ENCODE assay signal across 34 cellular contexts in the genomic region with DNA sequence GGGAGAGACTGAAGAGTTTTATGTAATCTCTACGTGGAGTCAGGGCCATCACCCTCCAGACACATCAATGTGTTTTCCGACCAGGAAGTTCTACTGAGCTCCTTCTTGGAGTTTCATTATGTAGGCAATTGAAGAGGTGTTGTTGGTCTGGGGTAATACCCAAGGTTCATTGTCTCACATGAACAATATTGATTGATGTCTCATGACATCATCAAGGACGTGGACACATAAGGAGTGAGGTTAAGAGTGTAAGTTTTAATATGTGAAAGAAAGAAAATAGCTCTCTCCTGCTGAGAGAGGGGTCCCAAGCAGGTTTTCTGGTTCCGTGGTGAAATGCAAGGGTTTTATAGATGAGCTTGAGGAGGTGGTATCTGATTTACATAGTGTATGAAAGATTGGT.
"Had no signal": no experiment of that assay in that cellular context is flagged by ENCODE, and none has a peak within 500 bp of the region (broad histone marks: within the 10 kb centered on the region; RNA-seq: fewer than 3 reads in every experiment).

No MANE protein-coding gene starts in this region.

- H3K9me3 ChIP-seq: MG63 had no signal

- H3K27ac ChIP-seq: KMS-11 had no signal

- H3K9ac ChIP-seq: KMS-11 had no signal

- H3K36me3 ChIP-seq: MG63 had no signal

- H3K27me3 ChIP-seq: MG63 had no signal

- DNase-seq: Karpas-422, Kasumi-1, MG63, MM.1S, MV-4-11, NCI-H1092, NCI-H1092 treated with DMSO at 0.1 percent for 48 hours, NCI-H1105, NCI-H1105 treated with DMSO at 0.1 percent for 48 hours, NCI-H1417, NCI-H1417 treated with DMSO at 0.1 percent for 48 hours, NCI-H1436, NCI-H1436 treated with DMSO at 0.1 percent for 48 hours, NCI-H146, NCI-H1694, NCI-H1694 treated with DMSO at 0.1 percent for 48 hours, NCI-H187, NCI-H187 treated with DMSO at 0.1 percent for 48 hours, NCI-H1930, NCI-H2029, NCI-H2029 treated with DMSO at 0.1 percent for 48 hours, NCI-H2081, NCI-H2081 treated with DMSO at 0.1 percent for 48 hours, NCI-H2107, NCI-H2171, NCI-H2171 treated with DMSO at 0.1 percent for 48 hours, NCI-H2227 treated with DMSO at 0.1 percent for 48 hours, NCI-H226, NCI-H345, NCI-H446, NCI-H446 treated with DMSO at 0.1 percent for 48 hours, NCI-H510A, NCI-H510A treated with DMSO at 0.1 percent for 48 hours had no signal

- H3K4me3 ChIP-seq: MG63 had no signal

- H3K4me2 ChIP-seq: KMS-11 had no signal
